In the genomic region with DNA sequence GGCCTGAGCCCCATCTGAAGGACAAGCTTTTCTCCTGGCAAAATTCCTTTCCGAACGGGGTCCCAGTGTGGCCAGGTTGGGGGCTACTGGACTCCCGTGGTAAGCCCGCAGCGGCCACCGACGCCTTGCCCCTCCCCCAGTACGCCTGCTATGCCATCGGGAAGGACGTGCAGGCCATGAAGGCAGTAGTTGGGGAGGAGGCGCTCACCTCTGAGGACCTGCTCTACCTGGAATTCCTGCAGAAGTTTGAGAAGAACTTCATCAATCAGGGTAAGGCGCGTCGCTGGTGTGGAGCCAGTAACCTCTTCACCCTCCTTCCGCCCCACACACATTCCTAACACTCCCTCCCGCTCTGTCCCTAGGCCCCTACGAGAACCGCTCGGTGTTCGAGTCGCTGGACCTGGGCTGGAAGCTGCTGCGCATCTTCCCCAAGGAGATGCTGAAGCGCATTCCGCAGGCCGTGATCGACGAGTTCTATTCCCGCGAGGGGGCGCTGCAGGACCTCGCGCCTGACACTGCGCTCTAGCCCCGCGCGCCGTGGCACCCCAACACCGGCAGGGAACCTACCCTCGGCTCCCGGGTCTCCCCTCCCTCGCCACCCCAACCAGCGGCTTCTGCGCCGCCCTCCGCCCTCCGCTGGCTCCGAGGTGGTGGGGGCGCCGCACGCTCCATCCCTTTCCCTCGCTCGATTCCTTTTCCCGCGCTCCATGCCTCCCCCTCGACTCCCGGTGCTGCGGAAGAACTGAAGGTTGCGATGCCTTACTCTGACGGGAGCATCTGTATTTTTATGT, we compare ENCODE assay signal across 8 cellular contexts. TPM values are rescaled to one million over a fixed set of nuclear protein-coding genes. Genes with fewer than 3 reads are reported as not detected.
A peak's percentile ranks its signal among the peaks of the same experiment; 100 is the strongest.
DNase-seq lines count a peak whose midpoint lies in the region; ATAC-seq lines count a peak whose summit lies in the region.

No MANE protein-coding gene starts in this region.

- no peaks in the 10 kb centered on the region for H3K36me3 ChIP-seq in iPS-15b (ENCODE audit: control insufficient read depth, insufficient read depth, low read length)
- H3K36me3 ChIP-seq in skeletal muscle satellite cell (ENCODE audit: insufficient read depth, low read length), result no peaks in the 10 kb centered on the region

- H3K9me3 ChIP-seq in iPS-15b (ENCODE audit: control insufficient read depth, insufficient read depth, low read length) (no peaks in the 10 kb centered on the region), skeletal muscle satellite cell (replicated peaks; ENCODE audit: low read length) (no peaks in the 10 kb centered on the region)

- peak overlapping the region; percentile 88 for H3K4me2 ChIP-seq in skeletal muscle satellite cell (ENCODE audit: low read length)

- peak; percentile 92 for ATAC-seq in HG03432 (IDR thresholded peaks at IDR 0.05; ENCODE audit: unreplicated experiment)

- DNase-seq in SKM-1 treated with dmso at 0.1 percent for 144 hours (lab: John Stamatoyannopoulos, UW; ENCODE audit: unreplicated experiment) (peak; percentile 31), SKM-1 (lab: John Stamatoyannopoulos, UW; ENCODE audit: unreplicated experiment) (no peak), T-helper 9 cell (peak; percentile 84), astrocyte of the hippocampus (ENCODE audit: low read depth, low spot score) (peak; percentile 75), NCI-H187 treated with DMSO at 0.1 percent for 48 hours (lab: John Stamatoyannopoulos, UW) (no peak)

- H3K9ac ChIP-seq in iPS-15b (ENCODE audit: low read depth, low read length), result no peak overlapping the region
- peak overlapping the region; percentile 30 for H3K9ac ChIP-seq in skeletal muscle satellite cell (ENCODE audit: low read depth, low read length)

- peak overlapping the region; percentile 45 for H3K4me3 ChIP-seq in iPS-15b (ENCODE audit: low read depth, low read length)
- H3K4me3 ChIP-seq in skeletal muscle satellite cell (ENCODE audit: low read length), result peak overlapping the region; percentile 68

- H3K27me3 ChIP-seq in iPS-15b (ENCODE audit: control insufficient read depth, insufficient read depth, low read length) (peaks cover 57% of the 10 kb centered on the region), skeletal muscle satellite cell (ENCODE audit: control insufficient read depth, insufficient read depth, low read length) (no peaks in the 10 kb centered on the region)

- no peaks in the 10 kb centered on the region for H3K4me1 ChIP-seq in iPS-15b (ENCODE audit: control insufficient read depth, insufficient read depth, low read length)
- H3K4me1 ChIP-seq in skeletal muscle satellite cell (ENCODE audit: control insufficient read depth, insufficient read depth, low read length), result no peaks in the 10 kb centered on the region

RNA-seq across cellular contexts. Expression of a gene that starts 13.6 kb away (rescaled TPM):
- total RNA-seq in skeletal muscle satellite cell (2012; rRNA removed), result 0.44 and 2.5 TPM in 2 replicates

RNA-seq across cellular contexts. Expression of a gene that starts 29.1 kb away (rescaled TPM):
- 1.3 TPM in 1 of 2 replicates, not detected in the other for total RNA-seq in skeletal muscle satellite cell (2012; rRNA removed)

RNA-seq across cellular contexts. Expression of a gene that starts 29.9 kb away (rescaled TPM):
- total RNA-seq in skeletal muscle satellite cell (2012; rRNA removed), result 20.8 and 28.6 TPM in 2 replicates

Comparison
In these comparisons a context has a peak if more than half of its experiments do, and no peak if none do; other contexts are left out.
1. DNase-seq: peak in SKM-1 treated with dmso at 0.1 percent for 144 hours (single experiment), T-helper 9 cell (single experiment) and astrocyte of the hippocampus (single experiment); none in SKM-1 (single experiment) and NCI-H187 treated with DMSO at 0.1 percent for 48 hours (single experiment).